Comparison of ENCODE assay signal across 26 cellular contexts in genomic region chr2:1618974-1619373, GRCh38.
"Had no signal": no experiment of that assay in that cellular context is flagged by ENCODE, and none has a peak within 500 bp of the region (broad histone marks: within the 10 kb centered on the region; RNA-seq: fewer than 3 reads in every experiment).

No MANE protein-coding gene starts in this region.

- H3K36me3 ChIP-seq: left ventricle myocardium inferior, upper lobe of left lung had no signal

- H3K27me3 Mint-ChIP-seq: activated CD4-positive, alpha-beta memory T cell treated with anti-CD3 and anti-CD28 coated beads, Interleukin-2, amount 10 ng/mL, durations not matched to agents 7 days and 5 days had no signal

- H3K4me3 Mint-ChIP-seq: activated CD4-positive, alpha-beta memory T cell treated with anti-CD3 and anti-CD28 coated beads, Interleukin-2, amount 10 ng/mL, durations not matched to agents 7 days and 5 days; activated CD4-positive, alpha-beta T cell treated with anti-CD3 and anti-CD28 coated beads, Interleukin-2, amount 10 ng/mL, durations not matched to agents 7 days and 5 days; activated T-cell treated with anti-CD3 and anti-CD28 coated beads, Interleukin-2, amount 50 U/mL, for 4 hours; nephron; stimulated activated effector memory CD8-positive, alpha-beta T cell treated with anti-CD3 and anti-CD28 coated beads, Interleukin-12 subunit alpha, Interleukin-12 subunit beta, amount 100 ng/mL, for 72 hours; stimulated activated naive CD8-positive, alpha-beta T cell treated with anti-CD3 and anti-CD28 coated beads, Interleukin-15, Interleukin-2, amounts not matched to agents 100 ng/mL and 50 ng/mL, for 24 hours had no signal

- H3K9me3 ChIP-seq: left ventricle myocardium inferior, upper lobe of left lung had no signal

- H3K36me3 Mint-ChIP-seq: activated naive CD4-positive, alpha-beta T cell treated with anti-CD3 and anti-CD28 coated beads, Interleukin-2, amount 50 U/mL, for 72 hours; stimulated activated effector memory CD8-positive, alpha-beta T cell treated with anti-CD3 and anti-CD28 coated beads, Interleukin-12 subunit alpha, Interleukin-12 subunit beta, amount 100 ng/mL, for 72 hours had no signal

- ATAC-seq: activated naive CD4-positive, alpha-beta T cell treated with anti-CD3 and anti-CD28 coated beads, Interleukin-2, amount 50 U/mL, for 72 hours; activated T-cell treated with anti-CD3 and anti-CD28 coated beads, Interleukin-2, amount 50 U/mL, for 4 hours; sciatic nerve had no signal

- DNase-seq: activated CD4-positive, alpha-beta memory T cell treated with anti-CD3 and anti-CD28 coated beads, Interleukin-2, amount 10 ng/mL, durations not matched to agents 7 days and 5 days; activated CD4-positive, alpha-beta T cell treated with anti-CD3 and anti-CD28 coated beads for 1 hour; activated CD4-positive, alpha-beta T cell treated with anti-CD3 and anti-CD28 coated beads, Interleukin-2, amount 10 ng/mL, durations not matched to agents 7 days and 5 days; activated T-cell treated with anti-CD3 and anti-CD28 coated beads, Interleukin-2, amount 50 U/mL, for 4 hours; anterior cingulate cortex; cerebellar nuclear complex; dorsolateral prefrontal cortex; effector memory CD4-positive, alpha-beta T cell; left ventricle myocardium inferior; mesendoderm; retina; stimulated activated CD4-positive, alpha-beta T cell treated with anti-CD3 and anti-CD28 coated beads, Interleukin-12 subunit alpha, Interleukin-12 subunit beta, amount 100 ng/mL, for 4 hours; stimulated activated CD4-positive, alpha-beta T cell treated with anti-CD3 and anti-CD28 coated beads, Interleukin-4, amount 100 ng/mL, for 24 hours; T-helper 9 cell; upper lobe of left lung had no signal

- H3K4me1 ChIP-seq: left ventricle myocardium inferior, upper lobe of left lung had no signal

- H3K27ac Mint-ChIP-seq: activated CD4-positive, alpha-beta memory T cell treated with anti-CD3 and anti-CD28 coated beads, Interleukin-2, amount 10 ng/mL, durations not matched to agents 7 days and 5 days; activated CD4-positive, alpha-beta T cell treated with anti-CD3 and anti-CD28 coated beads, Interleukin-2, amount 10 ng/mL, durations not matched to agents 7 days and 5 days; activated naive CD4-positive, alpha-beta T cell treated with anti-CD3 and anti-CD28 coated beads, Interleukin-2, amount 50 U/mL, for 72 hours; activated T-helper 2 cell treated with anti-CD3 and anti-CD28 coated beads, Interferon-gamma antibody, Interleukin-2, Interleukin-4, amounts not matched to agents 10 μg/mL and 5 μg/mL and 100 μg/mL, durations not matched to agents 14 hours and 24 hours and 36 hours; stimulated activated effector memory CD8-positive, alpha-beta T cell treated with anti-CD3 and anti-CD28 coated beads, Interleukin-12 subunit alpha, Interleukin-12 subunit beta, amount 100 ng/mL, for 72 hours; stimulated activated naive CD8-positive, alpha-beta T cell treated with anti-CD3 and anti-CD28 coated beads, Interleukin-15, Interleukin-2, amounts not matched to agents 100 ng/mL and 50 ng/mL, for 24 hours had no signal

- H3K4me1 Mint-ChIP-seq: activated CD4-positive, alpha-beta memory T cell treated with anti-CD3 and anti-CD28 coated beads, Interleukin-2, amount 10 ng/mL, durations not matched to agents 7 days and 5 days; activated CD4-positive, alpha-beta T cell treated with anti-CD3 and anti-CD28 coated beads, Interleukin-2, amount 10 ng/mL, durations not matched to agents 7 days and 5 days; stimulated activated effector memory CD8-positive, alpha-beta T cell treated with anti-CD3 and anti-CD28 coated beads, Interleukin-12 subunit alpha, Interleukin-12 subunit beta, amount 100 ng/mL, for 72 hours had no signal

- H3K27me3 ChIP-seq: dorsolateral prefrontal cortex, upper lobe of left lung had no signal

- H3K27ac ChIP-seq: coronary artery, dorsolateral prefrontal cortex, left ventricle myocardium inferior, skin epidermis, upper lobe of left lung had no signal

- H3K4me3 ChIP-seq: coronary artery, dorsolateral prefrontal cortex, left ventricle myocardium inferior, lung, skin epidermis, upper lobe of left lung had no signal

- FAIRE-seq: bronchial epithelial cell, frontal cortex had no signal

- H3K9me3 Mint-ChIP-seq: activated CD4-positive, alpha-beta T cell treated with anti-CD3 and anti-CD28 coated beads, Interleukin-2, amount 10 ng/mL, durations not matched to agents 7 days and 5 days; activated T-helper 2 cell treated with anti-CD3 and anti-CD28 coated beads, Interferon-gamma antibody, Interleukin-2, Interleukin-4, amounts not matched to agents 10 μg/mL and 5 μg/mL and 100 μg/mL, durations not matched to agents 14 hours and 24 hours and 36 hours; nephron; stimulated activated naive CD8-positive, alpha-beta T cell treated with anti-CD3 and anti-CD28 coated beads, Interleukin-15, Interleukin-2, amounts not matched to agents 100 ng/mL and 50 ng/mL, for 24 hours had no signal
